In genomic region chr13:94678845-94679244, GRCh38 we compare ENCODE assay signal across 29 cellular contexts. TPM values are rescaled to one million over a fixed set of nuclear protein-coding genes. Genes with fewer than 3 reads are reported as not detected.
"Had no signal": no experiment of that assay in that cellular context is flagged by ENCODE, and none has a peak within 500 bp of the region (broad histone marks: within the 10 kb centered on the region; RNA-seq: fewer than 3 reads in every experiment).

No MANE protein-coding gene starts in this region.

- ATAC-seq: effector memory CD8-positive, alpha-beta T cell; gastrocnemius medialis; heart right ventricle; left cardiac atrium; left lung; left ventricle myocardium superior; lower lobe of right lung; mucosa of descending colon; naive thymus-derived CD8-positive, alpha-beta T cell had no signal

- H3K36me3 ChIP-seq: colonic mucosa, esophagus muscularis mucosa, gastrocnemius medialis, heart right ventricle, left lung, lower lobe of right lung had no signal

- H3K9me3 ChIP-seq: colonic mucosa, esophagus muscularis mucosa, gastrocnemius medialis, heart right ventricle, left lung, lower lobe of right lung, mucosa of descending colon had no signal

- DNase-seq: colonic mucosa; cortex of kidney; effector CD8-positive, alpha-beta T cell; effector memory CD8-positive, alpha-beta T cell; endodermal cell; erythroblast; foreskin fibroblast; foreskin melanocyte; gastrocnemius medialis; glutamatergic neuron; head of caudate nucleus; heart right ventricle; hippocampal formation; left cardiac atrium; left lung; left ventricle myocardium superior; lower lobe of right lung; mesenchymal stem cell; mucosa of descending colon; naive B cell; naive thymus-derived CD8-positive, alpha-beta T cell had no signal

- H3K4me1 ChIP-seq: colonic mucosa, esophagus muscularis mucosa, gastrocnemius medialis, heart right ventricle, left lung, lower lobe of right lung had no signal

- H3K4me3 ChIP-seq: colonic mucosa, esophagus muscularis mucosa, gastrocnemius medialis, heart right ventricle, left lung, lower lobe of right lung, mucosa of descending colon had no signal

- H3K27me3 ChIP-seq: colonic mucosa, gastrocnemius medialis had no signal

- H3K27ac ChIP-seq: colonic mucosa, epithelial cell of prostate, esophagus muscularis mucosa, gastrocnemius medialis, heart right ventricle, left lung, lower lobe of right lung had no signal

RNA-seq across cellular contexts. Expression of gene SOX21, which starts 33.5 kb away (rescaled TPM):
- total RNA-seq: colonic mucosa; esophagus muscularis mucosa; gastrocnemius medialis; glomerular endothelial cell; heart right ventricle; kidney epithelial cell; left cardiac atrium; left ventricle myocardium superior; mesenteric fat pad; mesothelial cell of epicardium; mucosa of descending colon; myocyte; naive thymus-derived CD8-positive, alpha-beta T cell had no signal
- polyA plus RNA-seq: heart right ventricle; keratinocyte; naive thymus-derived CD8-positive, alpha-beta T cell had no signal
